18 cellular contexts compared by ENCODE assay signal in the genomic region with DNA sequence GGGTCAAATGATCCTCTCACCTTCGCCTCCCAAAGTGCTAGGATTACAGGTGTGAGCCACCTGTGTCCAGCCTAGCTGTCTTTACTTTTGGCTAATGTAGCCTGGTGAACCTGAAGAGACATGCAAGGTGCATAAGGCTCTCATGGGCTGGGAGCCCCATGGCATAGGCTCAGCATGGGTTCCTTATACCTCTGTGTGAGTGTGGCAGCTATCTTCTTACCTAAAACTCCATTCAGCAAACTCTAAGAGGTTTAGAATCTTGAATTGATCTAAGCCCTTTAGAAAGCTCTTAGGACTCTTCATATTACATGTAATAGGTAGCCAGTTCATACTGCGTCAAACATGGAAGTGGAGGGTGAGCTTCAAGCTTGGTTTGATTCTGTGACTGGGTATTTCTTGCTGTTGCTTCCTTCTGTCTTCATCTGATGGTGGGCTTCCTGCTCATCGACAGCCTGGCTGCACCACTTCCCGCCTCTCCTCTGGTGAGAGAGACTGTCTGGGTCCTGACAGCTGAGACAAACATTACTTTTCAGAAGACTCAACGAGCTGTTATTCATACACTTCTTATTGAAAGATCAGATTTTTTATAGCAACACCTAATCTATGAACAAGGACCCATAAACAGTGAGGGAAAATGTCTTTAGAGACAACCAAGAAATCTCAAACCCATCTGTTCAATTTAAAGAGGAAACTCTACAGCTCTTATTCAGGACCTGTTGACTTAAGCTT. TPM values are rescaled to one million over a fixed set of nuclear protein-coding genes. Genes with fewer than 3 reads are reported as not detected.
DNase-seq lines count a peak whose midpoint lies in the region; ATAC-seq and TF ChIP-seq lines count a peak whose summit lies in the region.
"Had no signal": no experiment of that assay in that cellular context is flagged by ENCODE, and none has a peak within 500 bp of the region (broad histone marks: within the 10 kb centered on the region; RNA-seq: fewer than 3 reads in every experiment).

No MANE protein-coding gene starts in this region.

- peak overlapping the region in 2 of 4 donors; percentile 8 to 25 for H3K4me3 Mint-ChIP-seq in CD4-positive, CD25-positive, alpha-beta regulatory T cell
- peak overlapping the region; percentile 22 for H3K4me3 Mint-ChIP-seq in activated CD8-positive, alpha-beta T cell treated with anti-CD3 and anti-CD28 coated beads, Interleukin-2, amount 10 ng/mL, durations not matched to agents 7 days and 5 days
- H3K4me3 Mint-ChIP-seq: B cell had no signal

- H3K27ac ChIP-seq in CD4-positive, CD25-positive, alpha-beta regulatory T cell (ENCODE audit: insufficient read depth, low read length, poor library complexity, severe bottlenecking): no peak overlapping the region
- H3K27ac ChIP-seq: brain microvascular endothelial cell, esophagus muscularis mucosa, neutrophil, right lobe of liver, suprapubic skin had no signal

- H3K36me3 ChIP-seq in CD4-positive, CD25-positive, alpha-beta regulatory T cell (ENCODE audit: control insufficient read depth, insufficient read depth, low read length): no peaks in the 10 kb centered on the region
- H3K36me3 ChIP-seq in mucosa of descending colon (ENCODE audit: low read depth): no peaks in the 10 kb centered on the region
- H3K36me3 ChIP-seq: brain microvascular endothelial cell, esophagus muscularis mucosa, neutrophil, right lobe of liver, suprapubic skin had no signal

- H3K27ac Mint-ChIP-seq in CD4-positive, CD25-positive, alpha-beta regulatory T cell: peak overlapping the region; percentile 32 to 77 (median 54)
- H3K27ac Mint-ChIP-seq in activated CD8-positive, alpha-beta T cell treated with anti-CD3 and anti-CD28 coated beads, Interleukin-2, amount 10 ng/mL, durations not matched to agents 7 days and 5 days: peak overlapping the region; percentile 84
- H3K27ac Mint-ChIP-seq: B cell had no signal

- CTCF ChIA-PET in activated CD8-positive, alpha-beta T cell treated with anti-CD3 and anti-CD28 coated beads, Interleukin-2, amount 10 ng/mL, durations not matched to agents 7 days and 5 days (lab: Charles Lee): interaction anchor here (0.9 to 2.7 kb wide), 8 partner anchors 11 to 435 kb away, joined by 3 to 14 read pairs (median 4); no protein-coding TSS in a partner anchor

- intact Hi-C loops in mucosa of descending colon (cut with DNase I, micrococcal nuclease): no loop called here

- H3K36me3 Mint-ChIP-seq in CD4-positive, CD25-positive, alpha-beta regulatory T cell: peaks cover 2% of the 10 kb centered on the region
- H3K36me3 Mint-ChIP-seq in activated CD8-positive, alpha-beta T cell treated with anti-CD3 and anti-CD28 coated beads, Interleukin-2, amount 10 ng/mL, durations not matched to agents 7 days and 5 days (ENCODE audit: low read depth): no peaks in the 10 kb centered on the region

- POLR2A ChIA-PET in activated CD8-positive, alpha-beta T cell treated with anti-CD3 and anti-CD28 coated beads, Interleukin-2, amount 10 ng/mL, durations not matched to agents 7 days and 5 days (lab: Charles Lee): interaction anchor here (0.6 to 2.1 kb wide), 7 partner anchors 14 to 72 kb away, joined by 3 to 6 read pairs (median 4); partner anchors contain the start of genes DCP1A and TKT

- peak; percentile 70 to 71 for ATAC-seq in CD4-positive, CD25-positive, alpha-beta regulatory T cell (ENCODE audit: low read depth in 2 of 2)
- peak; percentile 77 for ATAC-seq in activated CD8-positive, alpha-beta T cell treated with anti-CD3 and anti-CD28 coated beads, Interleukin-2, amount 10 ng/mL, durations not matched to agents 7 days and 5 days
- peak; percentile 21 for ATAC-seq in mucosa of descending colon
- ATAC-seq: HCT116, PC-3, right lobe of liver had no signal

- H3K4me1 ChIP-seq in CD4-positive, CD25-positive, alpha-beta regulatory T cell (ENCODE audit: control insufficient read depth, insufficient read depth, low read length, poor library complexity, severe bottlenecking): no peaks in the 10 kb centered on the region
- H3K4me1 ChIP-seq in mucosa of descending colon (ENCODE audit: low read depth): peaks cover 5% of the 10 kb centered on the region

- peak in 2 of 3 donors; percentile 15 to 65 for DNase-seq in CD4-positive, CD25-positive, alpha-beta regulatory T cell
- DNase-seq in GDM1 (lab: John Stamatoyannopoulos, UW): peak; percentile 62
- peak; percentile 72 for DNase-seq in activated CD8-positive, alpha-beta T cell treated with anti-CD3 and anti-CD28 coated beads, Interleukin-2, amount 10 ng/mL, durations not matched to agents 7 days and 5 days
- DNase-seq in mucosa of descending colon: no peak
- no peak for DNase-seq in NCI-H226
- no peak for DNase-seq in CD1c-positive myeloid dendritic cell (ENCODE audit: extremely low spot score)
- DNase-seq in cerebellum (ENCODE audit: low spot score): no peak
- DNase-seq: brain microvascular endothelial cell, DMS 273 treated with DMSO at 0.1 percent for 48 hours, NCI-H187 treated with DMSO at 0.1 percent for 48 hours, NCI-H748 treated with DMSO at 0.1 percent for 48 hours, PC-3 had no signal

- H3K4me3 ChIP-seq in CD4-positive, CD25-positive, alpha-beta regulatory T cell (ENCODE audit: low read depth, low read length): no peak overlapping the region
- H3K4me3 ChIP-seq in mucosa of descending colon: no peak overlapping the region
- H3K4me3 ChIP-seq: esophagus muscularis mucosa, right lobe of liver, suprapubic skin had no signal

- H3K4me1 Mint-ChIP-seq in CD4-positive, CD25-positive, alpha-beta regulatory T cell: peaks cover 0 to 10% (median 5%) of the 10 kb centered on the region in 4 donors
- H3K4me1 Mint-ChIP-seq in activated CD8-positive, alpha-beta T cell treated with anti-CD3 and anti-CD28 coated beads, Interleukin-2, amount 10 ng/mL, durations not matched to agents 7 days and 5 days (ENCODE audit: low read depth): peaks cover 24% of the 10 kb centered on the region

- peaks cover 6% of the 10 kb centered on the region for H3K27me3 Mint-ChIP-seq in CD4-positive, CD25-positive, alpha-beta regulatory T cell
- H3K27me3 Mint-ChIP-seq in activated CD8-positive, alpha-beta T cell treated with anti-CD3 and anti-CD28 coated beads, Interleukin-2, amount 10 ng/mL, durations not matched to agents 7 days and 5 days (ENCODE audit: low read depth): no peaks in the 10 kb centered on the region
- H3K27me3 Mint-ChIP-seq: B cell had no signal

- H3K9me3 Mint-ChIP-seq in CD4-positive, CD25-positive, alpha-beta regulatory T cell: no peaks in the 10 kb centered on the region
- no peaks in the 10 kb centered on the region for H3K9me3 Mint-ChIP-seq in activated CD8-positive, alpha-beta T cell treated with anti-CD3 and anti-CD28 coated beads, Interleukin-2, amount 10 ng/mL, durations not matched to agents 7 days and 5 days (ENCODE audit: insufficient read depth)

- TF ChIP-seq CTCF in mucosa of descending colon (IDR thresholded peaks at IDR 0.05): no peak

- no peaks in the 10 kb centered on the region for H3K27me3 ChIP-seq in CD4-positive, CD25-positive, alpha-beta regulatory T cell (ENCODE audit: control insufficient read depth, insufficient read depth, low read length)
- H3K27me3 ChIP-seq: brain microvascular endothelial cell, esophagus muscularis mucosa, neutrophil, right lobe of liver, suprapubic skin had no signal

- H3K9me3 ChIP-seq in CD4-positive, CD25-positive, alpha-beta regulatory T cell (ENCODE audit: control insufficient read depth in 2 of 2, low read length in 2 of 2): no peaks in the 10 kb centered on the region
- H3K9me3 ChIP-seq in mucosa of descending colon: no peaks in the 10 kb centered on the region
- H3K9me3 ChIP-seq: esophagus muscularis mucosa, neutrophil, right lobe of liver, suprapubic skin had no signal

RNA-seq across cellular contexts. Expression of gene TKT, which starts 19.3 kb away (rescaled TPM):
- total RNA-seq in CD4-positive, CD25-positive, alpha-beta regulatory T cell: 95.6 TPM
- polyA plus RNA-seq in CD4-positive, CD25-positive, alpha-beta regulatory T cell: 10 to 100 TPM; 59.0 to 76.2 (median 70.6) TPM
- 100 to 1,000 TPM; 315 to 323 TPM for total RNA-seq in activated CD8-positive, alpha-beta T cell treated with anti-CD3 and anti-CD28 coated beads, Interleukin-2, amount 10 ng/mL, durations not matched to agents 7 days and 5 days
- total RNA-seq in mucosa of descending colon (100 to 1,000 TPM; 180 to 260 (median 226) TPM), cerebellum (71.4 TPM)

Comparison
In these comparisons a context has a peak if more than half of its experiments do, and no peak if none do; other contexts are left out.
1. ATAC-seq: peak in every context shown above with its lines; median percentile 77 in activated CD8-positive, alpha-beta T cell treated with anti-CD3 and anti-CD28 coated beads, Interleukin-2, amount 10 ng/mL, durations not matched to agents 7 days and 5 days; 70 in CD4-positive, CD25-positive, alpha-beta regulatory T cell; 21 in mucosa of descending colon.
2. DNase-seq: peak in CD4-positive, CD25-positive, alpha-beta regulatory T cell (2 of 3), GDM1 (single experiment) and activated CD8-positive, alpha-beta T cell treated with anti-CD3 and anti-CD28 coated beads, Interleukin-2, amount 10 ng/mL, durations not matched to agents 7 days and 5 days (single experiment); none in mucosa of descending colon (0 of 3), NCI-H226 (single experiment), CD1c-positive myeloid dendritic cell (single experiment) and cerebellum (single experiment).